Comparison of ENCODE assay signal across 23 cellular contexts in the genomic region with DNA sequence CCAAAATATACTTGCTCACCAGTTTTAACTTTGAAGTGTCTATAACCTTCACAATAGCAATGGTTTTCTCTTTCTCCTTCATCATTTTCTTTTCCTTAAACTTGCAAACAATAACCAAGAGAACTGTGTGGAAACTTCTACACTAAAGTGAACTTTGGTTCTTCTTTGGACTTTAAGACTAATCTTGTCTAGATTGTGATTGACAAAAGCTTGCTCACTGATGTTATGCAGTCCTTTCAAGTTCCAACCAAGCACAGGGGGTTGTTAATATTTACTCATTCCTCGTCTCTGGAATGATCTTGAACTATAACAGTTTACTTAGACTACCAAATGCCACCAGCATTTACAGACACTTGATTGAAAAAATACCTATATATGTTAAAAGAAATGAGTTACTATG.
DNase-seq lines count a peak whose midpoint lies in the region; ATAC-seq and TF ChIP-seq lines count a peak whose summit lies in the region.
"Had no signal": no experiment of that assay in that cellular context is flagged by ENCODE, and none has a peak within 500 bp of the region (broad histone marks: within the 10 kb centered on the region; RNA-seq: fewer than 3 reads in every experiment).

No MANE protein-coding gene starts in this region.

- BruUV-seq in PC-9 (replicated peaks; lab: Mats Ljungman, UMichigan) = no TSS peak

- H3K18ac ChIP-seq in neuronal stem cell (ENCODE audit: low read length) = no peak overlapping the region

- H3K9me3 Mint-ChIP-seq in stimulated activated effector memory CD8-positive, alpha-beta T cell treated with anti-CD3 and anti-CD28 coated beads, Interleukin-12 subunit alpha, Interleukin-12 subunit beta, amount 100 ng/mL, for 72 hours = no peaks in the 10 kb centered on the region
- H3K9me3 Mint-ChIP-seq: CD4-positive, alpha-beta T cell; HFFc6 had no signal

- no peak overlapping the region for H4K91ac ChIP-seq in neuronal stem cell (ENCODE audit: low read depth, low read length, poor library complexity)

- H3K4me1 ChIP-seq in PC-9 (replicated peaks; ENCODE audit: insufficient read depth) = peaks cover 5% of the 10 kb centered on the region; the same call in 1 of the 2 replicates
- H3K4me1 ChIP-seq in hepatocyte (ENCODE audit: insufficient read depth) = no peaks in the 10 kb centered on the region
- peaks cover 0 to 3% of the 10 kb centered on the region in 2 donors for H3K4me1 ChIP-seq in neuronal stem cell (ENCODE audit: control insufficient read depth in 2 of 2, insufficient read depth in 1 of 2, low read depth in 1 of 2, low read length in 2 of 2)
- no peaks in the 10 kb centered on the region for H3K4me1 ChIP-seq in smooth muscle cell (ENCODE audit: low read depth)
- H3K4me1 ChIP-seq: A549, BE2C, HAP-1 had no signal

- H3K4me3 ChIP-seq in PC-9 (no peak overlapping the region), hepatocyte (peak overlapping the region; percentile 16), neuronal stem cell (ENCODE audit: low read length in 2 of 2) (no peak overlapping the region), smooth muscle cell (peak overlapping the region; percentile 39)
- H3K4me3 ChIP-seq: A549; BLaER1 treated with 17β-estradiol and CSF1 and Interleukin-3, amounts not matched to agents 10 nM and 100 nM; HAP-1 had no signal

- H4K8ac ChIP-seq in neuronal stem cell (ENCODE audit: low read depth, low read length) = no peak overlapping the region

- CTCF ChIA-PET in PC-9 (lab: Charles Lee) = no interaction called here

- H3K27ac ChIP-seq in PC-9 (no peak overlapping the region), hepatocyte (peak overlapping the region; percentile 60), neuronal stem cell (replicated peaks; ENCODE audit: low read length) (no peak overlapping the region), smooth muscle cell (ENCODE audit: low read depth) (no peak overlapping the region)
- H3K27ac ChIP-seq: A549; BLaER1 treated with 17β-estradiol and CSF1 and Interleukin-3, amounts not matched to agents 10 nM and 100 nM had no signal

- POLR2A ChIA-PET in PC-9 (lab: Charles Lee; ENCODE audit: unreplicated experiment) = no interaction called here

- H3K9me2 ChIP-seq in PC-9 (ENCODE audit: insufficient read depth) (0 out of 2 replicates have a peak, but pooled peaks cover 4% of the 10 kb centered on the region), hepatocyte (replicated peaks; ENCODE audit: insufficient read depth) (no peaks in the 10 kb centered on the region)

- H3K9ac ChIP-seq in neuronal stem cell (ENCODE audit: low read depth, low read length, poor library complexity) (no peak overlapping the region), smooth muscle cell (ENCODE audit: low read depth) (no peak overlapping the region)
- H3K9ac ChIP-seq: BLaER1 treated with 17β-estradiol and CSF1 and Interleukin-3, amounts not matched to agents 10 nM and 100 nM had no signal

- H3F3A ChIP-seq in PC-9 (ENCODE audit: insufficient read depth, low read depth) (no peaks in the 10 kb centered on the region), smooth muscle cell (ENCODE audit: low read depth) (no peaks in the 10 kb centered on the region)

- H3K14ac ChIP-seq in neuronal stem cell (ENCODE audit: low read length) = no peak overlapping the region

- H2BK12ac ChIP-seq in neuronal stem cell (ENCODE audit: low read length) = no peak overlapping the region

- H3K36me3 ChIP-seq in PC-9 (ENCODE audit: low read depth) (no peaks in the 10 kb centered on the region), hepatocyte (replicated peaks; ENCODE audit: insufficient read depth, low read depth) (no peaks in the 10 kb centered on the region), neuronal stem cell (replicated peaks in 1 of 2; ENCODE audit: control insufficient read depth in 2 of 2, insufficient read depth in 2 of 2, low read length in 2 of 2) (no peaks in the 10 kb centered on the region), smooth muscle cell (ENCODE audit: low read depth) (no peaks in the 10 kb centered on the region)
- H3K36me3 ChIP-seq: BE2C, HAP-1 had no signal

- H3K36me3 Mint-ChIP-seq in stimulated activated effector memory CD8-positive, alpha-beta T cell treated with anti-CD3 and anti-CD28 coated beads, Interleukin-12 subunit alpha, Interleukin-12 subunit beta, amount 100 ng/mL, for 72 hours = no peaks in the 10 kb centered on the region
- H3K36me3 Mint-ChIP-seq: CD8-positive, alpha-beta memory T cell had no signal

- H4K20me1 ChIP-seq in PC-9 (ENCODE audit: insufficient read depth) = no peaks in the 10 kb centered on the region
- H4K20me1 ChIP-seq in hepatocyte (ENCODE audit: insufficient read depth, poor library complexity, severe bottlenecking) = no peaks in the 10 kb centered on the region
- no peaks in the 10 kb centered on the region for H4K20me1 ChIP-seq in smooth muscle cell (ENCODE audit: low read depth)
- H4K20me1 ChIP-seq: BLaER1 treated with 17β-estradiol and CSF1 and Interleukin-3, amounts not matched to agents 10 nM and 100 nM had no signal

- H3K27ac Mint-ChIP-seq in stimulated activated effector memory CD8-positive, alpha-beta T cell treated with anti-CD3 and anti-CD28 coated beads, Interleukin-12 subunit alpha, Interleukin-12 subunit beta, amount 100 ng/mL, for 72 hours = no peak overlapping the region
- H3K27ac Mint-ChIP-seq: CD4-positive, alpha-beta T cell; CD8-positive, alpha-beta memory T cell; HFFc6 had no signal

- H3K4me3 Mint-ChIP-seq in stimulated activated effector memory CD8-positive, alpha-beta T cell treated with anti-CD3 and anti-CD28 coated beads, Interleukin-12 subunit alpha, Interleukin-12 subunit beta, amount 100 ng/mL, for 72 hours = no peak overlapping the region
- H3K4me3 Mint-ChIP-seq: CD14-positive monocyte; CD4-positive, alpha-beta T cell; CD8-positive, alpha-beta memory T cell; HFFc6 had no signal

- H3K79me2 ChIP-seq in PC-9 (ENCODE audit: low read depth) = no peaks in the 10 kb centered on the region
- peaks cover 3% of the 10 kb centered on the region for H3K79me2 ChIP-seq in hepatocyte
- H3K79me2 ChIP-seq in smooth muscle cell (ENCODE audit: low read depth) = no peaks in the 10 kb centered on the region

- TF ChIP-seq CTCF in PC-9 (conservative IDR thresholded peaks at IDR 0.05) (no peak), hepatocyte (IDR thresholded peaks at IDR 0.05; ENCODE audit: poor library complexity) (no peak), smooth muscle cell (IDR thresholded peaks at IDR 0.05; ENCODE audit: borderline replicate concordance, insufficient read depth, poor library complexity, severe bottlenecking) (no peak)

- no peak overlapping the region for H3K4ac ChIP-seq in neuronal stem cell (ENCODE audit: low read length)

- no peak for DNase-seq in PC-9
- peak; percentile 26 for DNase-seq in hepatocyte (ENCODE audit: low spot score)
- DNase-seq in neuronal stem cell (ENCODE audit: low spot score) = no peak
- DNase-seq in smooth muscle cell (lab: John Stamatoyannopoulos, UW; ENCODE audit: unreplicated experiment) = no peak
- no peak for DNase-seq in stimulated activated effector memory CD8-positive, alpha-beta T cell treated with anti-CD3 and anti-CD28 coated beads, Interleukin-12 subunit alpha, Interleukin-12 subunit beta, amount 100 ng/mL, for 72 hours (ENCODE audit: low spot score in 2 of 2)
- DNase-seq: 8988T; ACHN; AML-193; BE2C; Calu3; CD4-positive, alpha-beta T cell; CD8-positive, alpha-beta memory T cell; DMS53; DMS79 treated with DMSO at 0.1 percent for 48 hours; GF-D8; GOT3; HFFc6 had no signal

- H3K4me1 Mint-ChIP-seq in stimulated activated effector memory CD8-positive, alpha-beta T cell treated with anti-CD3 and anti-CD28 coated beads, Interleukin-12 subunit alpha, Interleukin-12 subunit beta, amount 100 ng/mL, for 72 hours = no peaks in the 10 kb centered on the region
- H3K4me1 Mint-ChIP-seq: CD8-positive, alpha-beta memory T cell had no signal

- H2BK15ac ChIP-seq in neuronal stem cell (ENCODE audit: low read length) = no peak overlapping the region

- no peaks in the 10 kb centered on the region for H3K79me1 ChIP-seq in neuronal stem cell (ENCODE audit: low read depth, low read length)

- H2AFZ ChIP-seq in PC-9 (0 out of 2 replicates have a peak overlapping the region, but pooled peaks have one; percentile 27), hepatocyte (no peak overlapping the region), neuronal stem cell (ENCODE audit: low read length) (peak overlapping the region; percentile 58), smooth muscle cell (ENCODE audit: low read depth) (no peak overlapping the region)

- no peak overlapping the region for H2BK5ac ChIP-seq in neuronal stem cell (ENCODE audit: low read length)

- H3K9me3 ChIP-seq in PC-9 (ENCODE audit: insufficient read depth, low read depth) (no peaks in the 10 kb centered on the region), hepatocyte (ENCODE audit: low read depth) (no peaks in the 10 kb centered on the region), neuronal stem cell (replicated peaks in 1 of 2; ENCODE audit: control insufficient read depth in 2 of 2, insufficient read depth in 1 of 2, low read depth in 1 of 2, low read length in 2 of 2) (no peaks in the 10 kb centered on the region), smooth muscle cell (replicated peaks; ENCODE audit: low read depth) (no peaks in the 10 kb centered on the region)
- H3K9me3 ChIP-seq: A549; BE2C; BLaER1 treated with 17β-estradiol and CSF1 and Interleukin-3, amounts not matched to agents 10 nM and 100 nM; HAP-1 had no signal

- ATAC-seq in stimulated activated effector memory CD8-positive, alpha-beta T cell treated with anti-CD3 and anti-CD28 coated beads, Interleukin-12 subunit alpha, Interleukin-12 subunit beta, amount 100 ng/mL, for 72 hours = no peak
- ATAC-seq in HG03378 (IDR thresholded peaks at IDR 0.05; ENCODE audit: unreplicated experiment) (no peak), HG03095 (IDR thresholded peaks at IDR 0.05; ENCODE audit: unreplicated experiment) (no peak)
- ATAC-seq: A549 had no signal

- no peak overlapping the region for H2AK5ac ChIP-seq in neuronal stem cell (ENCODE audit: low read depth, low read length)

- H3K4me2 ChIP-seq in PC-9 (no peak overlapping the region), hepatocyte (peak overlapping the region; percentile 61), neuronal stem cell (ENCODE audit: insufficient read depth, low read length, poor library complexity, severe bottlenecking) (no peak overlapping the region), smooth muscle cell (no peak overlapping the region)
- H3K4me2 ChIP-seq: A549; BLaER1 treated with 17β-estradiol and CSF1 and Interleukin-3, amounts not matched to agents 10 nM and 100 nM had no signal

- 61% methylated on average over 1 of the region's 1 CpG for WGBS in hepatocyte (ENCODE audit: low lambda C conversion rate, missing lambda C conversion rate)
- WGBS in neuronal stem cell (ENCODE audit: extremely low coverage in 2 of 2, insufficient read length in 2 of 2, insufficient replicate concordance in 1 of 2), 2 donors = no CpG with 5 or more reads among the region's 1 CpG
- 76% methylated on average over 1 of the region's 1 CpG for WGBS in smooth muscle cell (ENCODE audit: low lambda C conversion rate)

- H3K23ac ChIP-seq in neuronal stem cell (ENCODE audit: low read depth, low read length, poor library complexity) = no peak overlapping the region

- H2BK120ac ChIP-seq in neuronal stem cell (ENCODE audit: low read depth, low read length) = no peak overlapping the region

- H3K27me3 ChIP-seq in PC-9 (ENCODE audit: insufficient read depth, low read depth) = no peaks in the 10 kb centered on the region
- H3K27me3 ChIP-seq in hepatocyte = no peaks in the 10 kb centered on the region
- no peaks in the 10 kb centered on the region for H3K27me3 ChIP-seq in neuronal stem cell (ENCODE audit: control insufficient read depth in 3 of 3, insufficient read depth in 3 of 3, low read depth in 1 of 3, low read length in 3 of 3)
- no peaks in the 10 kb centered on the region for H3K27me3 ChIP-seq in smooth muscle cell (ENCODE audit: low read depth)
- H3K27me3 ChIP-seq: BE2C; BLaER1 treated with 17β-estradiol and CSF1 and Interleukin-3, amounts not matched to agents 10 nM and 100 nM had no signal

- intact Hi-C loops in PC-9 (cut with micrococcal nuclease; ENCODE audit: unreplicated experiment) = no loop called here

Comparison
In these comparisons a context has a peak if more than half of its experiments do, and no peak if none do; other contexts are left out.
1. H2AFZ ChIP-seq: peak in PC-9 (single experiment) and neuronal stem cell (single experiment); none in hepatocyte (single experiment) and smooth muscle cell (single experiment).
2. H3K4me3 ChIP-seq: peak in hepatocyte (single experiment) and smooth muscle cell (single experiment); none in PC-9 (single experiment) and neuronal stem cell (0 of 2).